27 cellular contexts compared by ENCODE assay signal in the genomic region with DNA sequence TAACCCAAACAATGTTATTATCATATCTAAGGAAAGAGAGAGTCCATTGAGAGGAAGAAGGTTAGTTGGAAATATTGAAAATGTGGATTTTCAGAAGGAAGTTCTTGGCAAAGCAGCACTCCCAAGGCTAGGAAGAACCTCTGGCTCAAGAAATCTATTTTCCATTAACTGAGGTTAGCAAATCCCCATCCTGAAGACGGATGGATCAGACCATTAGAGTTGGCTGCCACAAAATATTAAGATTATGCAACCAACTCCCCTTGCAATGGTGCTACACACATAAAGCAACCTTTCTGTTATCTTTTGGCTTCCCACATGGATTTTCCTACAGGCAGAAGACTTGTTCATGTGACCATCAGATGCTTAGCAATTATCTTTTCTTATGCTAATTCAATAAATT.
"Had no signal": no experiment of that assay in that cellular context is flagged by ENCODE, and none has a peak within 500 bp of the region (broad histone marks: within the 10 kb centered on the region; RNA-seq: fewer than 3 reads in every experiment).

No MANE protein-coding gene starts in this region.

- H3K4me3 ChIP-seq: neural progenitor cell, ovary, psoas muscle, right lobe of liver, skin epidermis, smooth muscle cell, spleen, stomach, thoracic aorta, thyroid gland, tibial nerve, upper lobe of left lung, vagina had no signal

- H3K36me3 ChIP-seq: neural progenitor cell, ovary, right lobe of liver, spleen, stomach, thoracic aorta, thyroid gland, tibial nerve, upper lobe of left lung, vagina had no signal

- H3K4me1 ChIP-seq: psoas muscle, right lobe of liver, spleen, stomach, thyroid gland, tibial nerve, upper lobe of left lung, vagina had no signal

- DNase-seq: natural killer cell; occipital lobe; ovary; posterior cingulate gyrus; psoas muscle; right cardiac atrium; right lobe of liver; spleen; stimulated activated CD4-positive, alpha-beta T cell treated with anti-CD3 and anti-CD28 coated beads, Interleukin-12 subunit alpha, Interleukin-12 subunit beta, amount 100 ng/mL, for 4 hours; stimulated activated CD4-positive, alpha-beta T cell treated with anti-CD3 and anti-CD28 coated beads, Interleukin-1b, Interleukin-23, amount 100 ng/mL, for 48 hours; stimulated activated CD4-positive, alpha-beta T cell treated with anti-CD3 and anti-CD28 coated beads, Interleukin-4, amount 100 ng/mL, for 1 hour; stimulated activated CD4-positive, alpha-beta T cell treated with anti-CD3 and anti-CD28 coated beads, Interleukin-4, amount 100 ng/mL, for 4 hours; stimulated activated CD8-positive, alpha-beta memory T cell treated with anti-CD3 and anti-CD28 coated beads, Interleukin-4, amount 100 ng/mL, for 48 hours; stimulated activated naive CD4-positive, alpha-beta T cell; stimulated activated naive CD8-positive, alpha-beta T cell treated with anti-CD3 and anti-CD28 coated beads, Interleukin-15, Interleukin-2, amounts not matched to agents 100 U/mL and 50 U/mL, for 24 hours; stomach; thyroid gland; trophoblast cell; upper lobe of left lung had no signal

- H3K27me3 ChIP-seq: neural progenitor cell, ovary, thyroid gland, upper lobe of left lung, vagina had no signal

- H3K27ac ChIP-seq: neural progenitor cell, ovary, parathyroid adenoma, psoas muscle, right lobe of liver, skin epidermis, spleen, stomach, thoracic aorta, thyroid gland, tibial nerve, upper lobe of left lung, vagina had no signal

- ATAC-seq: natural killer cell; psoas muscle; right cardiac atrium; right lobe of liver; stimulated activated memory B cell treated with anti-CD40 and anti-IgM and Interleukin-4, amounts not matched to agents 10 μg/mL and 1 μg/mL and 100 μg/mL, for 72 hours; stimulated activated naive CD8-positive, alpha-beta T cell treated with anti-CD3 and anti-CD28 coated beads, Interleukin-15, Interleukin-2, amounts not matched to agents 100 U/mL and 50 U/mL, for 24 hours had no signal

- H3K9me3 ChIP-seq: ovary, psoas muscle, right lobe of liver, spleen, stomach, thoracic aorta, thyroid gland, tibial nerve, upper lobe of left lung, vagina had no signal
